Comparison of ENCODE assay signal across 19 cellular contexts in the genomic region with DNA sequence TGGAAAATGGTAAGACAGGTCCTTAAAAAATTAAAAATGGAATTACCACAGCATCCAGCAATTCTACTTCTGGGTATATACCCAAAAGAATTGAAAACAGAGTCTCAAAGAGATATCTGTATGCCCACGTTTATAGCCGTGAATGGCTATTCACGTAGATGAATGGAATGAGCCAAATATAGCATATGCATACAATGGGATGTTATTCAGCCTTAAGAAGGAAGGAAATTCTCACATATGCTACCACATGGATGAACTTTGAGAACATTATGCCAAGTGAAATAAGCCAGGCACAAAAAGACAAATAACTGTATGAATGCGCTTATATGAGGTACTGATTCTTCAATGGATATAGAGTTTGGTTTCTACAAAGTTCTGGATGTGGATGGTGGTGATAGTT.
"Had no signal": no experiment of that assay in that cellular context is flagged by ENCODE, and none has a peak within 500 bp of the region (broad histone marks: within the 10 kb centered on the region; RNA-seq: fewer than 3 reads in every experiment).

No MANE protein-coding gene starts in this region.

- DNase-seq: colonic mucosa; cortex of kidney; dorsolateral prefrontal cortex; effector CD4-positive, alpha-beta T cell; effector memory CD4-positive, alpha-beta T cell; erythroblast; esophagus squamous epithelium; foreskin fibroblast; glutamatergic neuron; head of caudate nucleus; heart right ventricle; hippocampal formation; left cardiac atrium; left lung; left ventricle myocardium superior; lower lobe of right lung; mesenchymal stem cell; mucosa of descending colon; naive B cell had no signal
